In the genomic region with DNA sequence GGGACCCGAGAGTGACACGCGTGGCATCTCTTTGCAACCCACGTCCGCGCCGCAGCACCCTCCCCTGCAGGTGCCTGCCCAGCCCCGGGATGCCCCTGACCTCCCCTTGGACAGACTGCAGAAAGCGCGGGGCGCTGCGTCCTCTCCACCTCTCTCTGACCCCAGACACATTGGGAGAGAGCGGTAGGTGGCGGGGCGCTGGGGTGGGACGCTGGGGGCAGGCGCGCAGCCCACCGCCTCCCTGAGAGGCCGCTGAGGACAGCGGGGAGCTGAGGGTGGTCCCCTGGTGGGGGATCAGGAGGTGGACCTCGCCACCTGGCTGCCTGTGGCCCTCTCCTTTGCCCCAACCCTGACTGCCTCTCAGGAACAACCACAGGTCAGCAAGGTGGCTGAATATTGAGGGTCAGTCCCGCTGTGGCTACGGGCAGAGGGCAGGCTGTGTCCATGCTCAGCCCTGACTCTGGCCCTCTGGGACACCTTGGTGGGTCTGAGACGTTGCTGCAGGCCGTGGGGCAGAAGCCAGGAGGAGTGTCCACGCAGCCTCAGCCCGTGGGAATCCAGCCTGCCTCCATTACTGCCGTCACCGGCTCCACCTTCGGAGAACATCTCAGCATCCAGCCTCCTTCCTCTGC, we compare ENCODE assay signal across 6 cellular contexts. TPM values are rescaled to one million over a fixed set of nuclear protein-coding genes. Genes with fewer than 3 reads are reported as not detected.
A peak's percentile ranks its signal among the peaks of the same experiment; 100 is the strongest.
DNase-seq lines count a peak whose midpoint lies in the region; ATAC-seq and TF ChIP-seq lines count a peak whose summit lies in the region.

No MANE protein-coding gene starts in this region.

- H3K4me3 Mint-ChIP-seq in activated CD8-positive, alpha-beta memory T cell treated with anti-CD3 and anti-CD28 coated beads, Interleukin-2, amount 10 ng/mL, durations not matched to agents 7 days and 5 days: peak overlapping the region; percentile 61

- H3K27ac Mint-ChIP-seq in activated CD8-positive, alpha-beta memory T cell treated with anti-CD3 and anti-CD28 coated beads, Interleukin-2, amount 10 ng/mL, durations not matched to agents 7 days and 5 days: peak overlapping the region; percentile 15

- 21% methylated on average over 7 of the region's 31 CpGs for WGBS in suprapubic skin

- H3K27me3 Mint-ChIP-seq in activated CD8-positive, alpha-beta memory T cell treated with anti-CD3 and anti-CD28 coated beads, Interleukin-2, amount 10 ng/mL, durations not matched to agents 7 days and 5 days: no peaks in the 10 kb centered on the region

- no peak for TF ChIP-seq POLR2A in suprapubic skin (IDR thresholded peaks at IDR 0.05)

- no peaks in the 10 kb centered on the region for H3K9me3 ChIP-seq in suprapubic skin

- peaks cover 12% of the 10 kb centered on the region for H3K36me3 Mint-ChIP-seq in activated CD8-positive, alpha-beta memory T cell treated with anti-CD3 and anti-CD28 coated beads, Interleukin-2, amount 10 ng/mL, durations not matched to agents 7 days and 5 days

- no peaks in the 10 kb centered on the region for H3K27me3 ChIP-seq in suprapubic skin

- TF ChIP-seq EP300 in suprapubic skin (IDR thresholded peaks at IDR 0.05): no peak

- TF ChIP-seq CTCF in foreskin fibroblast (IDR thresholded peaks at IDR 0.05; ENCODE audit: low read depth, low read length) (no peak), suprapubic skin (IDR thresholded peaks at IDR 0.05) (no peak)

- peaks cover 44% of the 10 kb centered on the region for H3K4me1 ChIP-seq in suprapubic skin

- H3K36me3 ChIP-seq in suprapubic skin: no peaks in the 10 kb centered on the region

- H3K4me1 Mint-ChIP-seq in activated CD8-positive, alpha-beta memory T cell treated with anti-CD3 and anti-CD28 coated beads, Interleukin-2, amount 10 ng/mL, durations not matched to agents 7 days and 5 days: peaks cover 37% of the 10 kb centered on the region

- H3K4me3 ChIP-seq in foreskin fibroblast (ENCODE audit: low read depth in 1 of 2, low read length in 2 of 2): peak overlapping the region; percentile 69 to 95
- peak overlapping the region; percentile 77 for H3K4me3 ChIP-seq in suprapubic skin

- no peak for DNase-seq in activated CD8-positive, alpha-beta memory T cell treated with anti-CD3 and anti-CD28 coated beads, Interleukin-2, amount 10 ng/mL, durations not matched to agents 7 days and 5 days
- no peak for DNase-seq in activated CD8-positive, alpha-beta memory T cell treated with anti-CD3 and anti-CD28 coated beads, Interleukin-2, amount 50 U/mL, for 48 hours
- DNase-seq in foreskin fibroblast (no peak), suprapubic skin (ENCODE audit: low spot score in 2 of 2) (peak in 1 of 2 donors; percentile 62), putamen (ENCODE audit: low spot score) (no peak), DMS153 (lab: John Stamatoyannopoulos, UW) (no peak)

- ATAC-seq in activated CD8-positive, alpha-beta memory T cell treated with anti-CD3 and anti-CD28 coated beads, Interleukin-2, amount 10 ng/mL, durations not matched to agents 7 days and 5 days: no peak

- peak overlapping the region; percentile 85 for H3K27ac ChIP-seq in suprapubic skin

- CTCF ChIA-PET in activated CD8-positive, alpha-beta memory T cell treated with anti-CD3 and anti-CD28 coated beads, Interleukin-2, amount 10 ng/mL, durations not matched to agents 7 days and 5 days (lab: Charles Lee): interaction anchor here (0.8 to 1.5 kb wide), 3 partner anchors 24 to 153 kb away, joined by 4 to 12 read pairs (median 5); no protein-coding TSS in a partner anchor

- H3K9me3 Mint-ChIP-seq in activated CD8-positive, alpha-beta memory T cell treated with anti-CD3 and anti-CD28 coated beads, Interleukin-2, amount 10 ng/mL, durations not matched to agents 7 days and 5 days (ENCODE audit: low read depth): no peaks in the 10 kb centered on the region

RNA-seq across cellular contexts. Expression of a gene that starts 0.8 kb away (rescaled TPM):
- 10 to 100 TPM; 71.3 to 83.3 TPM for total RNA-seq in activated CD8-positive, alpha-beta memory T cell treated with anti-CD3 and anti-CD28 coated beads, Interleukin-2, amount 10 ng/mL, durations not matched to agents 7 days and 5 days
- 10 to 100 TPM; 30.2 to 70.0 (median 60.0) TPM for total RNA-seq in suprapubic skin

RNA-seq across cellular contexts. Expression of a gene that starts 5.8 kb away (rescaled TPM):
- total RNA-seq in activated CD8-positive, alpha-beta memory T cell treated with anti-CD3 and anti-CD28 coated beads, Interleukin-2, amount 10 ng/mL, durations not matched to agents 7 days and 5 days: 1 to 10 TPM; 4.7 to 5.0 TPM
- 1 to 10 TPM; 1.5 to 4.7 (median 2.6) TPM for total RNA-seq in suprapubic skin

RNA-seq across cellular contexts. Expression of a gene that starts 27.9 kb away (rescaled TPM):
- total RNA-seq in activated CD8-positive, alpha-beta memory T cell treated with anti-CD3 and anti-CD28 coated beads, Interleukin-2, amount 10 ng/mL, durations not matched to agents 7 days and 5 days: 1 to 10 TPM; 2.0 to 2.6 TPM
- total RNA-seq in suprapubic skin: 10 to 100 TPM in 1 of 4 donors, 1 to 10 TPM in 3; 4.3 to 23.5 (median 7.1) TPM

RNA-seq across cellular contexts. Expression of a gene that starts 33.3 kb away (rescaled TPM):
- total RNA-seq in activated CD8-positive, alpha-beta memory T cell treated with anti-CD3 and anti-CD28 coated beads, Interleukin-2, amount 10 ng/mL, durations not matched to agents 7 days and 5 days: 10 to 100 TPM; 71.7 to 99.9 TPM
- total RNA-seq in suprapubic skin: 100 to 1,000 TPM; 112 to 309 (median 148) TPM

RNA-seq across cellular contexts. Expression of a gene that starts 34.0 kb away (rescaled TPM):
- total RNA-seq in activated CD8-positive, alpha-beta memory T cell treated with anti-CD3 and anti-CD28 coated beads, Interleukin-2, amount 10 ng/mL, durations not matched to agents 7 days and 5 days: 10 to 100 TPM; 26.3 to 27.2 TPM
- total RNA-seq in suprapubic skin: 10 to 100 TPM; 16.9 to 56.4 (median 36.4) TPM
